Comparison of ENCODE assay signal across 8 cellular contexts in the genomic region with DNA sequence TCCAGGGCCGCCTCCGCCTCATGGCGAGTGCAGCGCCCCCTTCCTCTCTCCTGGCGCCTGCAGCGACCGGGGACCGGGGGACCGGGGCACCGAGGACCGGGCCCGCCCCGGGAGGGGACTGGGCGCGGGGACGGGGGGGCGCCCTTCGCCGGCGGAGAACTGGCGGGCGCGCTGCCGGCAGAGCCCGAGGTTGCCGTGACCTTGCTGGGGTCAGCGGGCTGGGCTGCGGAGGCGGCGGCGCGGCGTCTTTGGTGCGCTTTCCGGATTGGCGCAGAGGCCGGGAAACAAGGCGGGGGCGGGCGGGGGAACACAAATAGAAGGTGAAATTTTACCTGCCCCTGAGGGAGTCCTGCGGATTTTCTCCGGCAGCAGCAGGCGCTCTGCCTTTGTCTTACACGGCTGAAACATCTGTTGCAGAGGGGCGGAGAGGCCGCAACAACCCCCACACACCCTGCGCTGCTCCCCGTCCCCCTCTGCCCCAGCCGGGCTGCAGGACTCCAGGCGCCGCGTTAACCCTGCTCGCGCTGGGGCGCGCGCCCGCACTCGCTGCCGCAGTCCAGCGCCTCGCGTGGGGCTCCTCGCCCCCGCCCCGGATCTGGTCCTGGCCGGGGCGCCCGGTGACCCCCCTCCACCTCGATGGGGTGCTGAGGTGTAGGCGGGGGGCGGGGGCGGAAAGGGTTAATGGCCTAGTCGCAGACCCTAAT. TPM values are rescaled to one million over a fixed set of nuclear protein-coding genes. Genes with fewer than 3 reads are reported as not detected.
DNase-seq lines count a peak whose midpoint lies in the region; ATAC-seq and TF ChIP-seq lines count a peak whose summit lies in the region.

No MANE protein-coding gene starts in this region.

- H3K27ac Mint-ChIP-seq in activated CD4-positive, alpha-beta memory T cell treated with anti-CD3 and anti-CD28 coated beads, Interleukin-2, amount 10 ng/mL, durations not matched to agents 7 days and 5 days = no peak overlapping the region
- H3K27ac Mint-ChIP-seq in effector memory CD8-positive, alpha-beta T cell = peak overlapping the region in 1 of 2 donors; percentile 91

- H3K36me3 ChIP-seq in mucosa of descending colon (ENCODE audit: low read depth) = no peaks in the 10 kb centered on the region

- H3K36me3 Mint-ChIP-seq in activated CD4-positive, alpha-beta memory T cell treated with anti-CD3 and anti-CD28 coated beads, Interleukin-2, amount 10 ng/mL, durations not matched to agents 7 days and 5 days (ENCODE audit: low read depth) = no peaks in the 10 kb centered on the region
- peaks cover 10% of the 10 kb centered on the region for H3K36me3 Mint-ChIP-seq in effector memory CD8-positive, alpha-beta T cell (ENCODE audit: insufficient read depth)

- H3K9me3 ChIP-seq in mucosa of descending colon = no peaks in the 10 kb centered on the region

- TF ChIP-seq CTCF in mucosa of descending colon (IDR thresholded peaks at IDR 0.05) = no peak

- H3K4me3 ChIP-seq in mucosa of descending colon = peak overlapping the region; percentile 11

- peak overlapping the region; percentile 67 for H3K4me3 Mint-ChIP-seq in activated CD4-positive, alpha-beta memory T cell treated with anti-CD3 and anti-CD28 coated beads, Interleukin-2, amount 10 ng/mL, durations not matched to agents 7 days and 5 days
- H3K4me3 Mint-ChIP-seq in effector memory CD8-positive, alpha-beta T cell = peak overlapping the region; percentile 83 to 86

- CTCF ChIA-PET in activated CD4-positive, alpha-beta memory T cell treated with anti-CD3 and anti-CD28 coated beads, Interleukin-2, amount 10 ng/mL, durations not matched to agents 7 days and 5 days (lab: Charles Lee) = interaction anchor here (0.8 kb wide), 1 partner anchor 10 kb away, joined by 4 read pairs; no protein-coding TSS in a partner anchor

- peaks cover 20% of the 10 kb centered on the region for H3K27me3 Mint-ChIP-seq in activated CD4-positive, alpha-beta memory T cell treated with anti-CD3 and anti-CD28 coated beads, Interleukin-2, amount 10 ng/mL, durations not matched to agents 7 days and 5 days
- peaks cover 6 to 11% of the 10 kb centered on the region in 2 donors for H3K27me3 Mint-ChIP-seq in effector memory CD8-positive, alpha-beta T cell

- no peaks in the 10 kb centered on the region for H3K9me3 Mint-ChIP-seq in activated CD4-positive, alpha-beta memory T cell treated with anti-CD3 and anti-CD28 coated beads, Interleukin-2, amount 10 ng/mL, durations not matched to agents 7 days and 5 days
- H3K9me3 Mint-ChIP-seq in effector memory CD8-positive, alpha-beta T cell = no peaks in the 10 kb centered on the region

- POLR2A ChIA-PET in activated CD4-positive, alpha-beta memory T cell treated with anti-CD3 and anti-CD28 coated beads, Interleukin-2, amount 10 ng/mL, durations not matched to agents 7 days and 5 days (lab: Charles Lee) = interaction anchor here (2.1 to 2.3 kb wide), 2 partner anchors 9 to 32 kb away, joined by 5 to 6 read pairs; no protein-coding TSS in a partner anchor

- intact Hi-C loops in mucosa of descending colon (cut with DNase I, micrococcal nuclease) = loop anchor here in 1 of 2 donors (10.0 kb wide), 1 partner anchor 98 kb away; the partner anchor contains the start of gene RAI1

- H3K4me1 ChIP-seq in mucosa of descending colon (ENCODE audit: low read depth) = peaks cover 21% of the 10 kb centered on the region

- peaks cover 9% of the 10 kb centered on the region for H3K4me1 Mint-ChIP-seq in activated CD4-positive, alpha-beta memory T cell treated with anti-CD3 and anti-CD28 coated beads, Interleukin-2, amount 10 ng/mL, durations not matched to agents 7 days and 5 days
- H3K4me1 Mint-ChIP-seq in effector memory CD8-positive, alpha-beta T cell (ENCODE audit: low read depth in 2 of 2) = peaks cover 13 to 14% of the 10 kb centered on the region in 2 donors

- DNase-seq in NCI-H187 (lab: John Stamatoyannopoulos, UW) (peak; percentile 40 to 72), NCI-H187 treated with DMSO at 0.1 percent for 48 hours (lab: John Stamatoyannopoulos, UW) (no peak), NCI-H2081 (lab: John Stamatoyannopoulos, UW) (peak; percentile 82 to 84), mucosa of descending colon (peak; percentile 79 to 81 (median 80))
- peak; percentile 71 for DNase-seq in activated CD4-positive, alpha-beta memory T cell treated with anti-CD3 and anti-CD28 coated beads, Interleukin-2, amount 10 ng/mL, durations not matched to agents 7 days and 5 days
- DNase-seq in effector memory CD8-positive, alpha-beta T cell = peak; percentile 34 to 47 (median 45)
- DNase-seq in stimulated activated naive CD4-positive, alpha-beta T cell (lab: John Stamatoyannopoulos, UW) = peak; percentile 45 to 63 (median 58)

- peak; percentile 71 for ATAC-seq in effector memory CD8-positive, alpha-beta T cell (replicated peaks)
- peak; percentile 75 for ATAC-seq in mucosa of descending colon
- no peak for ATAC-seq in HG03439 (IDR thresholded peaks at IDR 0.05; ENCODE audit: unreplicated experiment)

RNA-seq across cellular contexts. Expression of gene SREBF1, which starts 53.5 kb away (rescaled TPM):
- 100 to 1,000 TPM; 177 to 186 TPM for total RNA-seq in activated CD4-positive, alpha-beta memory T cell treated with anti-CD3 and anti-CD28 coated beads, Interleukin-2, amount 10 ng/mL, durations not matched to agents 7 days and 5 days
- 100 to 1,000 TPM; 161 to 179 (median 170) TPM for total RNA-seq in mucosa of descending colon
